In genomic region chr2:37851828-37852584, GRCh38 we compare ENCODE assay signal across 8 cellular contexts.
DNase-seq lines count a peak whose midpoint lies in the region; ATAC-seq and TF ChIP-seq lines count a peak whose summit lies in the region.

No MANE protein-coding gene starts in this region.

- ATAC-seq in HG02885 (IDR thresholded peaks at IDR 0.05; ENCODE audit: poor library complexity, unreplicated experiment) = peak; percentile 53
- ATAC-seq in activated naive CD4-positive, alpha-beta T cell treated with anti-CD3 and anti-CD28 coated beads, Interleukin-2, amount 50 U/mL, for 72 hours = peak; percentile 60 to 93

- no peak for TF ChIP-seq POLR2A in breast epithelium (IDR thresholded peaks at IDR 0.05)

- intact Hi-C loops in activated naive CD4-positive, alpha-beta T cell treated with anti-CD3 and anti-CD28 coated beads for 36 hours (cut with micrococcal nuclease) = loop anchor here (1.0 to 5.0 kb wide), 8 partner anchors 20 to 620 kb away; partner anchors contain the start of genes CEBPZ, NDUFAF7 and RMDN2
- intact Hi-C loops in breast epithelium (cut with DNase I; ENCODE audit: low total_unique reads) = no loop called here

- peak overlapping the region; percentile 81 for H3K27ac Mint-ChIP-seq in activated naive CD4-positive, alpha-beta T cell treated with anti-CD3 and anti-CD28 coated beads for 36 hours
- H3K27ac Mint-ChIP-seq in activated naive CD4-positive, alpha-beta T cell treated with anti-CD3 and anti-CD28 coated beads, Interleukin-2, amount 50 U/mL, for 72 hours = peak overlapping the region; percentile 16 to 85

- no peaks in the 10 kb centered on the region for H3K4me1 ChIP-seq in thymus (ENCODE audit: control insufficient read depth, insufficient read depth, low read length)
- H3K4me1 ChIP-seq in breast epithelium = peaks cover 0 to 3% of the 10 kb centered on the region in 2 donors

- peak overlapping the region; percentile 17 for H3K4me3 Mint-ChIP-seq in activated naive CD4-positive, alpha-beta T cell treated with anti-CD3 and anti-CD28 coated beads for 36 hours

- H3K27ac ChIP-seq in thymus (ENCODE audit: low read depth) = peak overlapping the region; percentile 46
- H3K27ac ChIP-seq in breast epithelium = peak overlapping the region in 1 of 2 donors; percentile 38

- H3K27me3 Mint-ChIP-seq in activated naive CD4-positive, alpha-beta T cell treated with anti-CD3 and anti-CD28 coated beads for 36 hours (ENCODE audit: low read depth) = peaks cover 6% of the 10 kb centered on the region

- H3K9me3 ChIP-seq in thymus (ENCODE audit: control insufficient read depth) (no peaks in the 10 kb centered on the region), breast epithelium (no peaks in the 10 kb centered on the region)

- no peaks in the 10 kb centered on the region for H3K27me3 ChIP-seq in thymus (ENCODE audit: control insufficient read depth, insufficient read depth)
- H3K27me3 ChIP-seq in breast epithelium = no peaks in the 10 kb centered on the region

- peaks cover 26% of the 10 kb centered on the region for H3K4me1 Mint-ChIP-seq in activated naive CD4-positive, alpha-beta T cell treated with anti-CD3 and anti-CD28 coated beads for 36 hours (ENCODE audit: low read depth)

- no peak for TF ChIP-seq CTCF in breast epithelium (IDR thresholded peaks at IDR 0.05)

- H3K9me3 Mint-ChIP-seq in activated naive CD4-positive, alpha-beta T cell treated with anti-CD3 and anti-CD28 coated beads for 36 hours = no peaks in the 10 kb centered on the region
- no peaks in the 10 kb centered on the region for H3K9me3 Mint-ChIP-seq in activated naive CD4-positive, alpha-beta T cell treated with anti-CD3 and anti-CD28 coated beads, Interleukin-2, amount 50 U/mL, for 72 hours

- H3K4me3 ChIP-seq in thymus (ENCODE audit: low read length) (no peak overlapping the region), breast epithelium (no peak overlapping the region)

- no peaks in the 10 kb centered on the region for H3K36me3 ChIP-seq in thymus (ENCODE audit: control insufficient read depth, insufficient read depth)
- no peaks in the 10 kb centered on the region for H3K36me3 ChIP-seq in breast epithelium

- no peaks in the 10 kb centered on the region for H3K36me3 Mint-ChIP-seq in activated naive CD4-positive, alpha-beta T cell treated with anti-CD3 and anti-CD28 coated beads for 36 hours (ENCODE audit: low read depth)
- no peaks in the 10 kb centered on the region for H3K36me3 Mint-ChIP-seq in activated naive CD4-positive, alpha-beta T cell treated with anti-CD3 and anti-CD28 coated beads, Interleukin-2, amount 50 U/mL, for 72 hours

- DNase-seq in activated naive CD4-positive, alpha-beta T cell treated with anti-CD3 and anti-CD28 coated beads for 36 hours = no peak
- DNase-seq in activated naive CD4-positive, alpha-beta T cell treated with Interleukin-2 at 50 U/mL for 16 hours = no peak
- no peak for DNase-seq in activated naive CD4-positive, alpha-beta T cell treated with anti-CD3 and anti-CD28 coated beads, Interleukin-2, amount 50 U/mL, for 72 hours (ENCODE audit: low spot score in 2 of 2)
- no peak for DNase-seq in NCI-H187 treated with DMSO at 0.1 percent for 48 hours (lab: John Stamatoyannopoulos, UW)
- DNase-seq in DMS 273 (lab: John Stamatoyannopoulos, UW; ENCODE audit: unreplicated experiment) = no peak
- no peak for DNase-seq in breast epithelium (ENCODE audit: low spot score in 2 of 2)

- CTCF ChIA-PET in activated naive CD4-positive, alpha-beta T cell treated with anti-CD3 and anti-CD28 coated beads for 36 hours (lab: Charles Lee) = interaction anchor here (1.2 to 3.3 kb wide), 3 partner anchors 21 to 457 kb away, joined by 3 to 29 read pairs (median 8); no protein-coding TSS in a partner anchor

- WGBS in thymus = 65% methylated on average over 3 of the region's 3 CpGs
